ENCODE assay signal across 24 cellular contexts in genomic region chr3:169394316-169394715, GRCh38.
"Had no signal": no experiment of that assay in that cellular context is flagged by ENCODE, and none has a peak within 500 bp of the region (broad histone marks: within the 10 kb centered on the region; RNA-seq: fewer than 3 reads in every experiment).

No MANE protein-coding gene starts in this region.

- H3K4me1 ChIP-seq: SJSA1 had no signal

- H3K4me1 Mint-ChIP-seq: IgD-negative memory B cell, T-cell had no signal

- H3K36me3 Mint-ChIP-seq: IgD-negative memory B cell, T-cell had no signal

- H3K9me3 Mint-ChIP-seq: IgD-negative memory B cell; T-cell; T-helper 1 cell treated with Interleukin-12 subunit alpha and Interleukin-12 subunit beta and Interleukin-4 antibody, amounts not matched to agents 30 μg/mL and 1 μg/mL, for 36 hours had no signal

- H3K27ac ChIP-seq: KMS-11, SJSA1 had no signal

- H3K4me2 ChIP-seq: KMS-11, SK-N-SH had no signal

- H3K36me3 ChIP-seq: SJSA1 had no signal

- H3K27ac Mint-ChIP-seq: IgD-negative memory B cell; T-cell; T-helper 1 cell treated with Interleukin-12 subunit alpha and Interleukin-12 subunit beta and Interleukin-4 antibody, amounts not matched to agents 30 μg/mL and 1 μg/mL, for 36 hours had no signal

- H3K9ac ChIP-seq: KMS-11, SK-N-SH had no signal

- DNase-seq: Kasumi-1, MM.1S, NCI-H1092 treated with DMSO at 0.1 percent for 48 hours, NCI-H1436, NCI-H187 treated with DMSO at 0.1 percent for 48 hours, NCI-H2081, NCI-H2107, NCI-H2171 treated with DMSO at 0.1 percent for 48 hours, NCI-H345, NCI-H446 treated with DMSO at 0.1 percent for 48 hours, NCI-H510A treated with DMSO at 0.1 percent for 48 hours, NCI-H526, Right ventricle myocardium superior, RPMI8226, SIG-M5, SK-N-SH, SW 1271, T-cell had no signal

- H3K9me3 ChIP-seq: SJSA1, SK-N-SH had no signal

- H3K4me3 ChIP-seq: K562, SJSA1 had no signal

- H3K27me3 ChIP-seq: SJSA1 had no signal

- ATAC-seq: HepG2, K562, T-cell had no signal

- H3K27me3 Mint-ChIP-seq: T-cell had no signal

- H3K4me3 Mint-ChIP-seq: IgD-negative memory B cell; T-cell; T-helper 1 cell treated with Interleukin-12 subunit alpha and Interleukin-12 subunit beta and Interleukin-4 antibody, amounts not matched to agents 30 μg/mL and 1 μg/mL, for 36 hours had no signal
